ENCODE assay signal across 10 cellular contexts in the genomic region with DNA sequence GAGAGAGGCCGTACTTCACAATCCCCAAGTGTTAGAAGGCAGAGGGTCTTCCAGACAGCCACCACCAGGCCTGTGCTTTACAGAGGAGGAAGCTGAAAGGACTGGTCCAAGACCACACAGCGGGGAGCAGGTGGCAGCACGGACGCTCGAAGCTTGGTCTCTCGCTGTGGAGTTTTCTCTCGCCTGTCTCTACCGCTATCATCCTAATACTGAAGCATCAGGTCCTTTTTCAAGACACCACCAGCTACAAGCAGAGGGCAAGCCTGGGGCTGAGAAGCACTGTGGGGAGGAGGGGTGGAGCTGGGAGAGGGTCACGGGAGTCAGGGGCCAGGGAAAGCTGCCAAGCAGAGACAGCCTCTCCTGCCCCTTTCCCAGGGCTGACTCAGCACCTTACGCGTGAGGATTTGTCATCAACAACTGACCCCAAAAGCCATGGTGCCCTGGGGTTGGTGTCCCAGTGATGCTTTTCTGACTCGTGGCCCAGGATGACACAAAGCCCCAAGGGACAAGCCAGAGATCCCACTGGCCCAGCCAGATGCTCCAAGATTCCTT. TPM values are rescaled to one million over a fixed set of nuclear protein-coding genes. Genes with fewer than 3 reads are reported as not detected.
A peak's percentile ranks its signal among the peaks of the same experiment; 100 is the strongest.
DNase-seq lines count a peak whose midpoint lies in the region; ATAC-seq and TF ChIP-seq lines count a peak whose summit lies in the region.
"Had no signal": no experiment of that assay in that cellular context is flagged by ENCODE, and none has a peak within 500 bp of the region (broad histone marks: within the 10 kb centered on the region; RNA-seq: fewer than 3 reads in every experiment).

No MANE protein-coding gene starts in this region.

- intact Hi-C loops in Right ventricle myocardium superior (cut with DNase I), result no loop called here
- intact Hi-C loops in posterior vena cava (cut with DNase I), result no loop called here

- no peak for ATAC-seq in Right ventricle myocardium superior (ENCODE audit: poor library complexity)
- ATAC-seq in activated T-helper 17 cell treated with anti-CD3 and anti-CD28 coated beads, Interleukin-2, amount 50 U/mL, for 72 hours (replicated peaks), result peak; percentile 15

- H3K9me3 ChIP-seq in right atrium auricular region, result no peaks in the 10 kb centered on the region

- H3K9me3 Mint-ChIP-seq in activated T-helper 17 cell treated with anti-CD3 and anti-CD28 coated beads, Interleukin-2, amount 50 U/mL, for 72 hours, result no peaks in the 10 kb centered on the region
- peaks cover 0 to 4% (median 0%) of the 10 kb centered on the region in 6 donors for H3K9me3 Mint-ChIP-seq in immature natural killer cell
- H3K9me3 Mint-ChIP-seq in type B pancreatic cell, result no peaks in the 10 kb centered on the region

- no peaks in the 10 kb centered on the region for H3K36me3 ChIP-seq in right atrium auricular region

- H3K4me3 ChIP-seq in right atrium auricular region, result no peak overlapping the region

- peaks cover 29% of the 10 kb centered on the region for H3K4me1 Mint-ChIP-seq in activated T-helper 17 cell treated with anti-CD3 and anti-CD28 coated beads, Interleukin-2, amount 50 U/mL, for 72 hours
- H3K4me1 Mint-ChIP-seq in immature natural killer cell, result peaks cover 81 to 82% of the 10 kb centered on the region in 2 donors
- peaks cover 42% of the 10 kb centered on the region for H3K4me1 Mint-ChIP-seq in type B pancreatic cell (ENCODE audit: unreplicated experiment)

- TF ChIP-seq CTCF in right atrium auricular region (IDR thresholded peaks at IDR 0.05) (no peak), type B pancreatic cell (conservative IDR thresholded peaks at IDR 0.05) (no peak)

- H3K36me3 Mint-ChIP-seq in activated T-helper 17 cell treated with anti-CD3 and anti-CD28 coated beads, Interleukin-2, amount 50 U/mL, for 72 hours (ENCODE audit: low read depth), result peaks cover 6% of the 10 kb centered on the region
- H3K36me3 Mint-ChIP-seq in immature natural killer cell, result no peaks in the 10 kb centered on the region
- H3K36me3 Mint-ChIP-seq in type B pancreatic cell, result no peaks in the 10 kb centered on the region

- no peaks in the 10 kb centered on the region for H3K27me3 ChIP-seq in right atrium auricular region

- no peaks in the 10 kb centered on the region for H3K27me3 Mint-ChIP-seq in activated T-helper 17 cell treated with anti-CD3 and anti-CD28 coated beads, Interleukin-2, amount 50 U/mL, for 72 hours
- H3K27me3 Mint-ChIP-seq in immature natural killer cell (ENCODE audit: low read depth in 3 of 3) (peaks cover 15 to 35% (median 16%) of the 10 kb centered on the region in 3 donors), type B pancreatic cell (no peaks in the 10 kb centered on the region)

- peak; percentile 58 for DNase-seq in Right ventricle myocardium superior
- no peak for DNase-seq in right atrium auricular region (ENCODE audit: low spot score)
- no peak for DNase-seq in immature natural killer cell
- no peak for DNase-seq in type B pancreatic cell (ENCODE audit: extremely low spot score, unreplicated experiment)
- no peak for DNase-seq in NCI-H526 treated with DMSO at 0.1 percent for 48 hours (lab: John Stamatoyannopoulos, UW)
- no peak for DNase-seq in posterior vena cava (ENCODE audit: low spot score)
- DNase-seq in NCI-H2196 (lab: John Stamatoyannopoulos, UW; ENCODE audit: unreplicated experiment), result no peak
- DNase-seq: DND-41, NCI-H2171 had no signal

- H3K4me1 ChIP-seq in right atrium auricular region, result peaks cover 0 to 21% of the 10 kb centered on the region in 2 donors

- no peak overlapping the region for H3K27ac ChIP-seq in right atrium auricular region

- H3K27ac Mint-ChIP-seq in activated T-helper 17 cell treated with anti-CD3 and anti-CD28 coated beads, Interleukin-2, amount 50 U/mL, for 72 hours, result peak overlapping the region; percentile 77
- H3K27ac Mint-ChIP-seq in immature natural killer cell (peak overlapping the region; percentile 97 to 100 (median 98)), type B pancreatic cell (peak overlapping the region; percentile 41)

- peak overlapping the region; percentile 77 for H3K4me3 Mint-ChIP-seq in activated T-helper 17 cell treated with anti-CD3 and anti-CD28 coated beads, Interleukin-2, amount 50 U/mL, for 72 hours
- H3K4me3 Mint-ChIP-seq in immature natural killer cell, result peak overlapping the region; percentile 44 to 85 (median 83)
- no peak overlapping the region for H3K4me3 Mint-ChIP-seq in type B pancreatic cell

RNA-seq across cellular contexts. Expression of a gene that starts 31.8 kb away (rescaled TPM):
- total RNA-seq in Right ventricle myocardium superior, result 45.7 TPM
- 100 to 1,000 TPM in 1 of 2 donors, 10 to 100 TPM in 1; 54.0 to 116 TPM for total RNA-seq in right atrium auricular region
- total RNA-seq in activated T-helper 17 cell treated with anti-CD3 and anti-CD28 coated beads, Interleukin-2, amount 50 U/mL, for 72 hours, result 100 to 1,000 TPM in 1 of 2 donors, 10 to 100 TPM in 1; 90.9 to 214 TPM
- polyA plus RNA-seq in immature natural killer cell, result 10 to 100 TPM; 27.2 to 54.3 (median 28.7) TPM
- 42.1 and 100 TPM in 2 replicates for total RNA-seq in type B pancreatic cell (ENCODE audit: low replicate concordance)
- 100 to 1,000 TPM; 105 to 141 TPM for total RNA-seq in posterior vena cava

Comparison
In these comparisons a context has a peak if more than half of its experiments do, and no peak if none do; other contexts are left out.
1. H3K27ac Mint-ChIP-seq: peak in every context shown above with its lines; median percentile 98 in immature natural killer cell; 77 in activated T-helper 17 cell treated with anti-CD3 and anti-CD28 coated beads, Interleukin-2, amount 50 U/mL, for 72 hours; 41 in type B pancreatic cell.